Comparison of ENCODE assay signal across 1 cellular context in the genomic region with DNA sequence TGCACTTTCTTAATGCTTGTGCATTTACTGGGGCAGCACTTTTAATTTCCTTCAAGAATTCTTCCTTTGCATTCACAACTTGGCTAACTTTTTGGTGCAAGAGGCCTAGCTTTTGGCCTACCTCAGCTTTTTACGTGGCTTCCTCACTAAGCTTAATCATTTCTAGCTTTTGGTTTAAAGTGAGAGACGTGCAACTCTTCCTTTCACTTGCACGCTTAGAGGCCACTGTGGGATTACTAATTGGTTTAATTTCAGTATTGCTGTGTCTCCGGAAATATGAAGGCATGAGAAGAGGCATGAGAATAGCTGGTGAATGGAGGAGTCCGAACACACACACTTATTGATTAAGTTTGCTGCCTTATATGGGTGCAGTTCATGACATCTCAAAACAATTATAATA.
TF ChIP-seq lines count a peak whose summit lies in the region.

No MANE protein-coding gene starts in this region.

TF ChIP-seq in GM12878, 131 proteins besides CTCF, POLR2A, EP300 and RAD21 (continued from another document):
- TF ChIP-seq, protein P1, sequence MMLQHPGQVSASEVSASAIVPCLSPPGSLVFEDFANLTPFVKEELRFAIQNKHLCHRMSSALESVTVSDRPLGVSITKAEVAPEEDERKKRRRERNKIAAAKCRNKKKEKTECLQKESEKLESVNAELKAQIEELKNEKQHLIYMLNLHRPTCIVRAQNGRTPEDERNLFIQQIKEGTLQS (IDR thresholded peaks at IDR 0.05; ENCODE audit: borderline replicate concordance, extremely low read depth, low read depth, low read length), result no peak
- TF ChIP-seq, protein P2, sequence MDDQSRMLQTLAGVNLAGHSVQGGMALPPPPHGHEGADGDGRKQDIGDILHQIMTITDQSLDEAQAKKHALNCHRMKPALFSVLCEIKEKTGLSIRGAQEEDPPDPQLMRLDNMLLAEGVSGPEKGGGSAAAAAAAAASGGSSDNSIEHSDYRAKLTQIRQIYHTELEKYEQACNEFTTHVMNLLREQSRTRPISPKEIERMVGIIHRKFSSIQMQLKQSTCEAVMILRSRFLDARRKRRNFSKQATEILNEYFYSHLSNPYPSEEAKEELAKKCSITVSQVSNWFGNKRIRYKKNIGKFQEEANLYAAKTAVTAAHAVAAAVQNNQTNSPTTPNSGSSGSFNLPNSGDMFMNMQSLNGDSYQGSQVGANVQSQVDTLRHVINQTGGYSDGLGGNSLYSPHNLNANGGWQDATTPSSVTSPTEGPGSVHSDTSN (IDR thresholded peaks at IDR 0.05; ENCODE audit: insufficient replicate concordance, low read depth, low read length), result no peak
- TF ChIP-seq SMAD1 (IDR thresholded peaks at IDR 0.05; ENCODE audit: low read depth, partially characterized antibody) (peak; percentile 15), BCL11A (IDR thresholded peaks at IDR 0.05; ENCODE audit: low read depth, low read length) (peak; percentile 71), RB1 (IDR thresholded peaks at IDR 0.05; ENCODE audit: borderline replicate concordance) (no peak), CHD1 (IDR thresholded peaks at IDR 0.05; ENCODE audit: low read depth, low read length) (no peak), MEF2A (IDR thresholded peaks at IDR 0.05; ENCODE audit: insufficient read depth, low read depth, low read length) (no peak), IKZF1 (conservative IDR thresholded peaks at IDR 0.05) (peak; percentile 49), EED (IDR thresholded peaks at IDR 0.05; ENCODE audit: low read depth) (no peak), SP1 (IDR thresholded peaks at IDR 0.05; ENCODE audit: low read depth, low read length) (no peak), PAX8 (IDR thresholded peaks at IDR 0.05) (no peak), CBX5 (IDR thresholded peaks at IDR 0.05; ENCODE audit: low read depth) (no peak), CHD4 (IDR thresholded peaks at IDR 0.05) (no peak), GATAD2B (conservative IDR thresholded peaks at IDR 0.05; ENCODE audit: low read depth) (no peak), KLF5 (IDR thresholded peaks at IDR 0.05; ENCODE audit: partially characterized antibody) (no peak)
- TF ChIP-seq, protein P3, sequence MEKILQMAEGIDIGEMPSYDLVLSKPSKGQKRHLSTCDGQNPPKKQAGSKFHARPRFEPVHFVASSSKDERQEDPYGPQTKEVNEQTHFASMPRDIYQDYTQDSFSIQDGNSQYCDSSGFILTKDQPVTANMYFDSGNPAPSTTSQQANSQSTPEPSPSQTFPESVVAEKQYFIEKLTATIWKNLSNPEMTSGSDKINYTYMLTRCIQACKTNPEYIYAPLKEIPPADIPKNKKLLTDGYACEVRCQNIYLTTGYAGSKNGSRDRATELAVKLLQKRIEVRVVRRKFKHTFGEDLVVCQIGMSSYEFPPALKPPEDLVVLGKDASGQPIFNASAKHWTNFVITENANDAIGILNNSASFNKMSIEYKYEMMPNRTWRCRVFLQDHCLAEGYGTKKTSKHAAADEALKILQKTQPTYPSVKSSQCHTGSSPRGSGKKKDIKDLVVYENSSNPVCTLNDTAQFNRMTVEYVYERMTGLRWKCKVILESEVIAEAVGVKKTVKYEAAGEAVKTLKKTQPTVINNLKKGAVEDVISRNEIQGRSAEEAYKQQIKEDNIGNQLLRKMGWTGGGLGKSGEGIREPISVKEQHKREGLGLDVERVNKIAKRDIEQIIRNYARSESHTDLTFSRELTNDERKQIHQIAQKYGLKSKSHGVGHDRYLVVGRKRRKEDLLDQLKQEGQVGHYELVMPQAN (conservative IDR thresholded peaks at IDR 0.05), result no peak
- TF ChIP-seq, protein P4, sequence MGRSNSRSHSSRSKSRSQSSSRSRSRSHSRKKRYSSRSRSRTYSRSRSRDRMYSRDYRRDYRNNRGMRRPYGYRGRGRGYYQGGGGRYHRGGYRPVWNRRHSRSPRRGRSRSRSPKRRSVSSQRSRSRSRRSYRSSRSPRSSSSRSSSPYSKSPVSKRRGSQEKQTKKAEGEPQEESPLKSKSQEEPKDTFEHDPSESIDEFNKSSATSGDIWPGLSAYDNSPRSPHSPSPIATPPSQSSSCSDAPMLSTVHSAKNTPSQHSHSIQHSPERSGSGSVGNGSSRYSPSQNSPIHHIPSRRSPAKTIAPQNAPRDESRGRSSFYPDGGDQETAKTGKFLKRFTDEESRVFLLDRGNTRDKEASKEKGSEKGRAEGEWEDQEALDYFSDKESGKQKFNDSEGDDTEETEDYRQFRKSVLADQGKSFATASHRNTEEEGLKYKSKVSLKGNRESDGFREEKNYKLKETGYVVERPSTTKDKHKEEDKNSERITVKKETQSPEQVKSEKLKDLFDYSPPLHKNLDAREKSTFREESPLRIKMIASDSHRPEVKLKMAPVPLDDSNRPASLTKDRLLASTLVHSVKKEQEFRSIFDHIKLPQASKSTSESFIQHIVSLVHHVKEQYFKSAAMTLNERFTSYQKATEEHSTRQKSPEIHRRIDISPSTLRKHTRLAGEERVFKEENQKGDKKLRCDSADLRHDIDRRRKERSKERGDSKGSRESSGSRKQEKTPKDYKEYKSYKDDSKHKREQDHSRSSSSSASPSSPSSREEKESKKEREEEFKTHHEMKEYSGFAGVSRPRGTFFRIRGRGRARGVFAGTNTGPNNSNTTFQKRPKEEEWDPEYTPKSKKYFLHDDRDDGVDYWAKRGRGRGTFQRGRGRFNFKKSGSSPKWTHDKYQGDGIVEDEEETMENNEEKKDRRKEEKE (IDR thresholded peaks at IDR 0.05), result no peak
- TF ChIP-seq, protein P5, sequence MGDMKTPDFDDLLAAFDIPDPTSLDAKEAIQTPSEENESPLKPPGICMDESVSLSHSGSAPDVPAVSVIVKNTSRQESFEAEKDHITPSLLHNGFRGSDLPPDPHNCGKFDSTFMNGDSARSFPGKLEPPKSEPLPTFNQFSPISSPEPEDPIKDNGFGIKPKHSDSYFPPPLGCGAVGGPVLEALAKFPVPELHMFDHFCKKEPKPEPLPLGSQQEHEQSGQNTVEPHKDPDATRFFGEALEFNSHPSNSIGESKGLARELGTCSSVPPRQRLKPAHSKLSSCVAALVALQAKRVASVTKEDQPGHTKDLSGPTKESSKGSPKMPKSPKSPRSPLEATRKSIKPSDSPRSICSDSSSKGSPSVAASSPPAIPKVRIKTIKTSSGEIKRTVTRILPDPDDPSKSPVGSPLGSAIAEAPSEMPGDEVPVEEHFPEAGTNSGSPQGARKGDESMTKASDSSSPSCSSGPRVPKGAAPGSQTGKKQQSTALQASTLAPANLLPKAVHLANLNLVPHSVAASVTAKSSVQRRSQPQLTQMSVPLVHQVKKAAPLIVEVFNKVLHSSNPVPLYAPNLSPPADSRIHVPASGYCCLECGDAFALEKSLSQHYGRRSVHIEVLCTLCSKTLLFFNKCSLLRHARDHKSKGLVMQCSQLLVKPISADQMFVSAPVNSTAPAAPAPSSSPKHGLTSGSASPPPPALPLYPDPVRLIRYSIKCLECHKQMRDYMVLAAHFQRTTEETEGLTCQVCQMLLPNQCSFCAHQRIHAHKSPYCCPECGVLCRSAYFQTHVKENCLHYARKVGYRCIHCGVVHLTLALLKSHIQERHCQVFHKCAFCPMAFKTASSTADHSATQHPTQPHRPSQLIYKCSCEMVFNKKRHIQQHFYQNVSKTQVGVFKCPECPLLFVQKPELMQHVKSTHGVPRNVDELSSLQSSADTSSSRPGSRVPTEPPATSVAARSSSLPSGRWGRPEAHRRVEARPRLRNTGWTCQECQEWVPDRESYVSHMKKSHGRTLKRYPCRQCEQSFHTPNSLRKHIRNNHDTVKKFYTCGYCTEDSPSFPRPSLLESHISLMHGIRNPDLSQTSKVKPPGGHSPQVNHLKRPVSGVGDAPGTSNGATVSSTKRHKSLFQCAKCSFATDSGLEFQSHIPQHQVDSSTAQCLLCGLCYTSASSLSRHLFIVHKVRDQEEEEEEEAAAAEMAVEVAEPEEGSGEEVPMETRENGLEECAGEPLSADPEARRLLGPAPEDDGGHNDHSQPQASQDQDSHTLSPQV (IDR thresholded peaks at IDR 0.05), result no peak; the same call in 1 of the 2 replicates
- TF ChIP-seq, protein P6, sequence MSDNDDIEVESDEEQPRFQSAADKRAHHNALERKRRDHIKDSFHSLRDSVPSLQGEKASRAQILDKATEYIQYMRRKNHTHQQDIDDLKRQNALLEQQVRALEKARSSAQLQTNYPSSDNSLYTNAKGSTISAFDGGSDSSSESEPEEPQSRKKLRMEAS (IDR thresholded peaks at IDR 0.05; ENCODE audit: low read depth, low read length), result no peak
- TF ChIP-seq, protein P7, sequence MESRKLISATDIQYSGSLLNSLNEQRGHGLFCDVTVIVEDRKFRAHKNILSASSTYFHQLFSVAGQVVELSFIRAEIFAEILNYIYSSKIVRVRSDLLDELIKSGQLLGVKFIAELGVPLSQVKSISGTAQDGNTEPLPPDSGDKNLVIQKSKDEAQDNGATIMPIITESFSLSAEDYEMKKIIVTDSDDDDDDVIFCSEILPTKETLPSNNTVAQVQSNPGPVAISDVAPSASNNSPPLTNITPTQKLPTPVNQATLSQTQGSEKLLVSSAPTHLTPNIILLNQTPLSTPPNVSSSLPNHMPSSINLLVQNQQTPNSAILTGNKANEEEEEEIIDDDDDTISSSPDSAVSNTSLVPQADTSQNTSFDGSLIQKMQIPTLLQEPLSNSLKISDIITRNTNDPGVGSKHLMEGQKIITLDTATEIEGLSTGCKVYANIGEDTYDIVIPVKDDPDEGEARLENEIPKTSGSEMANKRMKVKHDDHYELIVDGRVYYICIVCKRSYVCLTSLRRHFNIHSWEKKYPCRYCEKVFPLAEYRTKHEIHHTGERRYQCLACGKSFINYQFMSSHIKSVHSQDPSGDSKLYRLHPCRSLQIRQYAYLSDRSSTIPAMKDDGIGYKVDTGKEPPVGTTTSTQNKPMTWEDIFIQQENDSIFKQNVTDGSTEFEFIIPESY (IDR thresholded peaks at IDR 0.05), result no peak
